Comparison of ENCODE assay signal across 1 cellular context in genomic region chr14:71115306-71115705, GRCh38.
TF ChIP-seq lines count a peak whose summit lies in the region.

No MANE protein-coding gene starts in this region.

TF ChIP-seq in GM12878, 131 proteins besides CTCF, POLR2A, EP300 and RAD21 (continued from another document):
- no peak for TF ChIP-seq E4F1 (IDR thresholded peaks at IDR 0.05; ENCODE audit: borderline replicate concordance, partially characterized antibody)
- TF ChIP-seq MTA3 (IDR thresholded peaks at IDR 0.05; ENCODE audit: borderline replicate concordance, low read length): no peak
- TF ChIP-seq WRNIP1 (IDR thresholded peaks at IDR 0.05; ENCODE audit: borderline replicate concordance, low read depth, low read length): no peak
- TF ChIP-seq HCFC1 (IDR thresholded peaks at IDR 0.05; ENCODE audit: low read length): no peak
- no peak for TF ChIP-seq SPI1 (IDR thresholded peaks at IDR 0.05; ENCODE audit: borderline replicate concordance, insufficient read depth, low read depth, low read length)
- TF ChIP-seq PRDM15 (CRISPR knock-in tag; IDR thresholded peaks at IDR 0.05): no peak
- no peak for TF ChIP-seq MTA2 (IDR thresholded peaks at IDR 0.05; ENCODE audit: low read depth)
- TF ChIP-seq IRF4 (IDR thresholded peaks at IDR 0.05; ENCODE audit: low read depth, low read length): no peak
- no peak for TF ChIP-seq CHD2 (IDR thresholded peaks at IDR 0.05; ENCODE audit: borderline replicate concordance, low read depth, low read length)
- no peak for TF ChIP-seq MYB (IDR thresholded peaks at IDR 0.05; ENCODE audit: borderline replicate concordance, low read depth, low read length)
